2 cellular contexts compared by ENCODE assay signal in the genomic region with DNA sequence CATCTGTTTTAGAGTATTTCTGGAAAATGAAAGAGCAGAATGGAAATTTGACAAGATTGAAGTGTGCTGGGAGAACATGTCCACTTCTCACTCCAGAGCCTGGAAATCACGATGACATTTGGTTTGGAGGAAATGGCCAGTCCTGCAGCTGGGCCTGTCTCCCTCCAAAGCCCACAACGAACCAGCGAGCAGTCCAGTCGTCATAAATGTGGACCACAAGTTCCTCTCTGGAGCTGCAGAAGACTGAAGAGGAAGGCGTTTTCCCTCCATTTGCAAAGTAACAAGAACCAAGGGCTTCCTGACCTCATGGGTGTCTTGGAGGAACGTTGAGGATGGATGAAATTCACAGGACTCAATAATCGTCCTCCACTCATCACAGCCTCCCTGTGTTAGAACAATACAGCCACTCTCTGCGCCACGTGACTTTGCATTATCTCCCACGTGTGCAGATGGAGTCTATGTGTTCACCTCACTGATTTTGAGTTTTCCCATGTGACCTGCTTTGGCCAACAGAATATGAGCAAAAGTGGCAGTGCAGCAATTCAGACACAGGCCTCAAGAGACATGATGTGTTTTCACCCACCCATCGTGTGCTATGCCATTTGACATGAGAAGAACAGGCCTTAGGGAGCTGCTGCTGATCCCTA.
TF ChIP-seq lines count a peak whose summit lies in the region.

No MANE protein-coding gene starts in this region.

TF ChIP-seq in GM12878, 131 proteins besides CTCF, POLR2A, EP300 and RAD21:
- TF ChIP-seq, protein P1, sequence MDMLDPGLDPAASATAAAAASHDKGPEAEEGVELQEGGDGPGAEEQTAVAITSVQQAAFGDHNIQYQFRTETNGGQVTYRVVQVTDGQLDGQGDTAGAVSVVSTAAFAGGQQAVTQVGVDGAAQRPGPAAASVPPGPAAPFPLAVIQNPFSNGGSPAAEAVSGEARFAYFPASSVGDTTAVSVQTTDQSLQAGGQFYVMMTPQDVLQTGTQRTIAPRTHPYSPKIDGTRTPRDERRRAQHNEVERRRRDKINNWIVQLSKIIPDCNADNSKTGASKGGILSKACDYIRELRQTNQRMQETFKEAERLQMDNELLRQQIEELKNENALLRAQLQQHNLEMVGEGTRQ (IDR thresholded peaks at IDR 0.05; ENCODE audit: borderline replicate concordance, low read depth, low read length), result peak; percentile 26; the same call in 1 of the 2 replicates
- TF ChIP-seq GABPA (IDR thresholded peaks at IDR 0.05; ENCODE audit: low read depth) (no peak), IKZF2 (IDR thresholded peaks at IDR 0.05) (no peak), MYC (IDR thresholded peaks at IDR 0.05; ENCODE audit: insufficient read depth, insufficient read length, insufficient replicate concordance, low read length, severe bottlenecking) (peak; percentile 25), PML (IDR thresholded peaks at IDR 0.05; ENCODE audit: low read length) (no peak), BACH1 (IDR thresholded peaks at IDR 0.05; ENCODE audit: borderline replicate concordance) (no peak), PAX8 (IDR thresholded peaks at IDR 0.05) (no peak), ZBED1 (IDR thresholded peaks at IDR 0.05; ENCODE audit: borderline replicate concordance) (no peak), RAD51 (IDR thresholded peaks at IDR 0.05) (peak; percentile 76), TAF1 (IDR thresholded peaks at IDR 0.05; ENCODE audit: borderline replicate concordance, low read depth, low read length) (no peak), BCL11A (IDR thresholded peaks at IDR 0.05; ENCODE audit: low read depth, low read length) (no peak), ZZZ3 (IDR thresholded peaks at IDR 0.05; ENCODE audit: control insufficient read depth, insufficient read length, low read depth) (no peak)
- TF ChIP-seq, protein P2, sequence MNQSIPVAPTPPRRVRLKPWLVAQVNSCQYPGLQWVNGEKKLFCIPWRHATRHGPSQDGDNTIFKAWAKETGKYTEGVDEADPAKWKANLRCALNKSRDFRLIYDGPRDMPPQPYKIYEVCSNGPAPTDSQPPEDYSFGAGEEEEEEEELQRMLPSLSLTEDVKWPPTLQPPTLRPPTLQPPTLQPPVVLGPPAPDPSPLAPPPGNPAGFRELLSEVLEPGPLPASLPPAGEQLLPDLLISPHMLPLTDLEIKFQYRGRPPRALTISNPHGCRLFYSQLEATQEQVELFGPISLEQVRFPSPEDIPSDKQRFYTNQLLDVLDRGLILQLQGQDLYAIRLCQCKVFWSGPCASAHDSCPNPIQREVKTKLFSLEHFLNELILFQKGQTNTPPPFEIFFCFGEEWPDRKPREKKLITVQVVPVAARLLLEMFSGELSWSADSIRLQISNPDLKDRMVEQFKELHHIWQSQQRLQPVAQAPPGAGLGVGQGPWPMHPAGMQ (IDR thresholded peaks at IDR 0.05; ENCODE audit: borderline replicate concordance), result no peak
- TF ChIP-seq, protein P3, sequence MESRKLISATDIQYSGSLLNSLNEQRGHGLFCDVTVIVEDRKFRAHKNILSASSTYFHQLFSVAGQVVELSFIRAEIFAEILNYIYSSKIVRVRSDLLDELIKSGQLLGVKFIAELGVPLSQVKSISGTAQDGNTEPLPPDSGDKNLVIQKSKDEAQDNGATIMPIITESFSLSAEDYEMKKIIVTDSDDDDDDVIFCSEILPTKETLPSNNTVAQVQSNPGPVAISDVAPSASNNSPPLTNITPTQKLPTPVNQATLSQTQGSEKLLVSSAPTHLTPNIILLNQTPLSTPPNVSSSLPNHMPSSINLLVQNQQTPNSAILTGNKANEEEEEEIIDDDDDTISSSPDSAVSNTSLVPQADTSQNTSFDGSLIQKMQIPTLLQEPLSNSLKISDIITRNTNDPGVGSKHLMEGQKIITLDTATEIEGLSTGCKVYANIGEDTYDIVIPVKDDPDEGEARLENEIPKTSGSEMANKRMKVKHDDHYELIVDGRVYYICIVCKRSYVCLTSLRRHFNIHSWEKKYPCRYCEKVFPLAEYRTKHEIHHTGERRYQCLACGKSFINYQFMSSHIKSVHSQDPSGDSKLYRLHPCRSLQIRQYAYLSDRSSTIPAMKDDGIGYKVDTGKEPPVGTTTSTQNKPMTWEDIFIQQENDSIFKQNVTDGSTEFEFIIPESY (IDR thresholded peaks at IDR 0.05), result no peak
- TF ChIP-seq, protein P4, sequence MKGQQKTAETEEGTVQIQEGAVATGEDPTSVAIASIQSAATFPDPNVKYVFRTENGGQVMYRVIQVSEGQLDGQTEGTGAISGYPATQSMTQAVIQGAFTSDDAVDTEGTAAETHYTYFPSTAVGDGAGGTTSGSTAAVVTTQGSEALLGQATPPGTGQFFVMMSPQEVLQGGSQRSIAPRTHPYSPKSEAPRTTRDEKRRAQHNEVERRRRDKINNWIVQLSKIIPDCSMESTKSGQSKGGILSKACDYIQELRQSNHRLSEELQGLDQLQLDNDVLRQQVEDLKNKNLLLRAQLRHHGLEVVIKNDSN (IDR thresholded peaks at IDR 0.05; ENCODE audit: borderline replicate concordance, extremely low read length, insufficient read depth, low read depth, low read length), result peak; percentile 49
- TF ChIP-seq, protein P5, sequence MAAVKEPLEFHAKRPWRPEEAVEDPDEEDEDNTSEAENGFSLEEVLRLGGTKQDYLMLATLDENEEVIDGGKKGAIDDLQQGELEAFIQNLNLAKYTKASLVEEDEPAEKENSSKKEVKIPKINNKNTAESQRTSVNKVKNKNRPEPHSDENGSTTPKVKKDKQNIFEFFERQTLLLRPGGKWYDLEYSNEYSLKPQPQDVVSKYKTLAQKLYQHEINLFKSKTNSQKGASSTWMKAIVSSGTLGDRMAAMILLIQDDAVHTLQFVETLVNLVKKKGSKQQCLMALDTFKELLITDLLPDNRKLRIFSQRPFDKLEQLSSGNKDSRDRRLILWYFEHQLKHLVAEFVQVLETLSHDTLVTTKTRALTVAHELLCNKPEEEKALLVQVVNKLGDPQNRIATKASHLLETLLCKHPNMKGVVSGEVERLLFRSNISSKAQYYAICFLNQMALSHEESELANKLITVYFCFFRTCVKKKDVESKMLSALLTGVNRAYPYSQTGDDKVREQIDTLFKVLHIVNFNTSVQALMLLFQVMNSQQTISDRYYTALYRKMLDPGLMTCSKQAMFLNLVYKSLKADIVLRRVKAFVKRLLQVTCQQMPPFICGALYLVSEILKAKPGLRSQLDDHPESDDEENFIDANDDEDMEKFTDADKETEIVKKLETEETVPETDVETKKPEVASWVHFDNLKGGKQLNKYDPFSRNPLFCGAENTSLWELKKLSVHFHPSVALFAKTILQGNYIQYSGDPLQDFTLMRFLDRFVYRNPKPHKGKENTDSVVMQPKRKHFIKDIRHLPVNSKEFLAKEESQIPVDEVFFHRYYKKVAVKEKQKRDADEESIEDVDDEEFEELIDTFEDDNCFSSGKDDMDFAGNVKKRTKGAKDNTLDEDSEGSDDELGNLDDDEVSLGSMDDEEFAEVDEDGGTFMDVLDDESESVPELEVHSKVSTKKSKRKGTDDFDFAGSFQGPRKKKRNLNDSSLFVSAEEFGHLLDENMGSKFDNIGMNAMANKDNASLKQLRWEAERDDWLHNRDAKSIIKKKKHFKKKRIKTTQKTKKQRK (IDR thresholded peaks at IDR 0.05; ENCODE audit: low read depth, low read length), result no peak
- TF ChIP-seq, protein P6, sequence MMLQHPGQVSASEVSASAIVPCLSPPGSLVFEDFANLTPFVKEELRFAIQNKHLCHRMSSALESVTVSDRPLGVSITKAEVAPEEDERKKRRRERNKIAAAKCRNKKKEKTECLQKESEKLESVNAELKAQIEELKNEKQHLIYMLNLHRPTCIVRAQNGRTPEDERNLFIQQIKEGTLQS (IDR thresholded peaks at IDR 0.05; ENCODE audit: borderline replicate concordance, extremely low read depth, low read depth, low read length), result peak; percentile 31; the same call in 1 of the 2 replicates

TF ChIP-seq in neural cell, 6 proteins besides CTCF, POLR2A, EP300 and RAD21:
- TF ChIP-seq EZH2 (IDR thresholded peaks at IDR 0.05; ENCODE audit: borderline replicate concordance, insufficient read depth, low read length, poor library complexity, severe bottlenecking) (no peak), TAF1 (IDR thresholded peaks at IDR 0.05; ENCODE audit: low read depth) (no peak), POLR2AphosphoS5 (IDR thresholded peaks at IDR 0.05) (no peak), SMC3 (conservative IDR thresholded peaks at IDR 0.05; ENCODE audit: poor library complexity) (no peak), MXI1 (conservative IDR thresholded peaks at IDR 0.05; ENCODE audit: poor library complexity, severe bottlenecking) (no peak)
- TF ChIP-seq, protein P7, sequence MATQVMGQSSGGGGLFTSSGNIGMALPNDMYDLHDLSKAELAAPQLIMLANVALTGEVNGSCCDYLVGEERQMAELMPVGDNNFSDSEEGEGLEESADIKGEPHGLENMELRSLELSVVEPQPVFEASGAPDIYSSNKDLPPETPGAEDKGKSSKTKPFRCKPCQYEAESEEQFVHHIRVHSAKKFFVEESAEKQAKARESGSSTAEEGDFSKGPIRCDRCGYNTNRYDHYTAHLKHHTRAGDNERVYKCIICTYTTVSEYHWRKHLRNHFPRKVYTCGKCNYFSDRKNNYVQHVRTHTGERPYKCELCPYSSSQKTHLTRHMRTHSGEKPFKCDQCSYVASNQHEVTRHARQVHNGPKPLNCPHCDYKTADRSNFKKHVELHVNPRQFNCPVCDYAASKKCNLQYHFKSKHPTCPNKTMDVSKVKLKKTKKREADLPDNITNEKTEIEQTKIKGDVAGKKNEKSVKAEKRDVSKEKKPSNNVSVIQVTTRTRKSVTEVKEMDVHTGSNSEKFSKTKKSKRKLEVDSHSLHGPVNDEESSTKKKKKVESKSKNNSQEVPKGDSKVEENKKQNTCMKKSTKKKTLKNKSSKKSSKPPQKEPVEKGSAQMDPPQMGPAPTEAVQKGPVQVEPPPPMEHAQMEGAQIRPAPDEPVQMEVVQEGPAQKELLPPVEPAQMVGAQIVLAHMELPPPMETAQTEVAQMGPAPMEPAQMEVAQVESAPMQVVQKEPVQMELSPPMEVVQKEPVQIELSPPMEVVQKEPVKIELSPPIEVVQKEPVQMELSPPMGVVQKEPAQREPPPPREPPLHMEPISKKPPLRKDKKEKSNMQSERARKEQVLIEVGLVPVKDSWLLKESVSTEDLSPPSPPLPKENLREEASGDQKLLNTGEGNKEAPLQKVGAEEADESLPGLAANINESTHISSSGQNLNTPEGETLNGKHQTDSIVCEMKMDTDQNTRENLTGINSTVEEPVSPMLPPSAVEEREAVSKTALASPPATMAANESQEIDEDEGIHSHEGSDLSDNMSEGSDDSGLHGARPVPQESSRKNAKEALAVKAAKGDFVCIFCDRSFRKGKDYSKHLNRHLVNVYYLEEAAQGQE (IDR thresholded peaks at IDR 0.05; ENCODE audit: borderline replicate concordance), result no peak
TF ChIP-seq in neural cell: peak in this region for 0.
